19 cellular contexts compared by ENCODE assay signal in genomic region chr10:86647773-86648705, GRCh38. TPM values are rescaled to one million over a fixed set of nuclear protein-coding genes. Genes with fewer than 3 reads are reported as not detected.
DNase-seq lines count a peak whose midpoint lies in the region; TF ChIP-seq lines count a peak whose summit lies in the region.
"Had no signal": no experiment of that assay in that cellular context is flagged by ENCODE, and none has a peak within 500 bp of the region (broad histone marks: within the 10 kb centered on the region; RNA-seq: fewer than 3 reads in every experiment).

No MANE protein-coding gene starts in this region.

- peaks cover 33% of the 10 kb centered on the region for H3K4me1 Mint-ChIP-seq in MCF 10A (ENCODE audit: insufficient read depth, unreplicated experiment)

- no peak overlapping the region for H3K4me3 Mint-ChIP-seq in MCF 10A (ENCODE audit: unreplicated experiment)
- H3K4me3 Mint-ChIP-seq: endodermal cell, H9 had no signal

- no peak overlapping the region for H2AK5ac ChIP-seq in trophoblast cell (ENCODE audit: low read length)

- H3K9me3 ChIP-seq in breast epithelium = no peaks in the 10 kb centered on the region
- H3K9me3 ChIP-seq in trophoblast cell (ENCODE audit: insufficient read depth, low read depth, low read length) = no peaks in the 10 kb centered on the region
- H3K9me3 ChIP-seq: left lung, upper lobe of right lung had no signal

- no peak overlapping the region for H2BK12ac ChIP-seq in trophoblast cell (ENCODE audit: low read length)

- H3K79me2 ChIP-seq in trophoblast cell (ENCODE audit: control insufficient read depth, insufficient read depth, low read length, poor library complexity) = no peaks in the 10 kb centered on the region

- no peak overlapping the region for H3K4ac ChIP-seq in trophoblast cell (ENCODE audit: low read depth, low read length)

- no peak overlapping the region for H2BK120ac ChIP-seq in trophoblast cell (ENCODE audit: insufficient read depth, low read length, poor library complexity)

- H2BK5ac ChIP-seq in trophoblast cell (ENCODE audit: low read depth, low read length, poor library complexity) = no peak overlapping the region

- no peak overlapping the region for H4K8ac ChIP-seq in trophoblast cell (ENCODE audit: low read depth, low read length)

- H3K9me3 Mint-ChIP-seq in MCF 10A (ENCODE audit: unreplicated experiment) = no peaks in the 10 kb centered on the region
- H3K9me3 Mint-ChIP-seq: brain, endodermal cell, H9 had no signal

- intact Hi-C loops in MCF 10A (cut with micrococcal nuclease) = loop anchor here (5.0 kb wide), 1 partner anchor 249 kb away; no protein-coding TSS in a partner anchor
- intact Hi-C loops in breast epithelium (cut with DNase I; ENCODE audit: low total_unique reads) = no loop called here

- no peak overlapping the region for H3K27ac Mint-ChIP-seq in MCF 10A (ENCODE audit: low read depth, unreplicated experiment)
- H3K27ac Mint-ChIP-seq: endodermal cell had no signal

- POLR2A ChIA-PET in MCF 10A (lab: Yijun Ruan, JAX) = interaction anchor here (0.9 to 1.2 kb wide), 4 partner anchors 12 to 126 kb away, joined by 3 to 4 read pairs (median 3); no protein-coding TSS in a partner anchor

- H4K91ac ChIP-seq in trophoblast cell (ENCODE audit: low read depth, low read length) = no peak overlapping the region

- H3K9ac ChIP-seq in trophoblast cell (ENCODE audit: low read length) = no peak overlapping the region

- no peak overlapping the region for H3K4me3 ChIP-seq in breast epithelium
- H3K4me3 ChIP-seq in foreskin fibroblast (ENCODE audit: low read depth in 1 of 2, low read length in 2 of 2) = no peak overlapping the region
- H3K4me3 ChIP-seq in trophoblast cell (ENCODE audit: low read depth, low read length) = no peak overlapping the region
- H3K4me3 ChIP-seq: left lung, smooth muscle cell, upper lobe of right lung had no signal

- H3K36me3 Mint-ChIP-seq in MCF 10A (ENCODE audit: insufficient read depth, unreplicated experiment) = no peaks in the 10 kb centered on the region
- H3K36me3 Mint-ChIP-seq: brain had no signal

- CTCF ChIA-PET in MCF 10A (lab: Yijun Ruan, JAX) = interaction anchor here (0.7 kb wide), 1 partner anchor 409 kb away, joined by 4 read pairs; no protein-coding TSS in a partner anchor

- H3K4me1 ChIP-seq in breast epithelium (no peaks in the 10 kb centered on the region), trophoblast cell (ENCODE audit: control insufficient read depth in 1 of 2, insufficient read depth in 2 of 2, low read length in 2 of 2) (peaks cover 0 to 2% of the 10 kb centered on the region in 2 experiments)

- H3K4me2 ChIP-seq in trophoblast cell (ENCODE audit: low read length) = no peak overlapping the region
- H3K4me2 ChIP-seq: smooth muscle cell had no signal

- no peaks in the 10 kb centered on the region for H3K36me3 ChIP-seq in breast epithelium
- no peaks in the 10 kb centered on the region for H3K36me3 ChIP-seq in trophoblast cell (ENCODE audit: control insufficient read depth in 1 of 2, insufficient read depth in 2 of 2, low read length in 2 of 2)
- H3K36me3 ChIP-seq: left lung, upper lobe of right lung had no signal

- no peak overlapping the region for H3K14ac ChIP-seq in trophoblast cell (ENCODE audit: low read length)

- H2AFZ ChIP-seq in trophoblast cell (ENCODE audit: insufficient read depth, low read length, poor library complexity) = no peak overlapping the region

- no TSS peak for BruUV-seq in MCF 10A (replicated peaks; lab: Mats Ljungman, UMichigan)

- TF ChIP-seq POLR2A in breast epithelium (IDR thresholded peaks at IDR 0.05) = no peak

- no peak overlapping the region for H4K12ac ChIP-seq in trophoblast cell (ENCODE audit: low read depth, low read length)

- DNase-seq in MCF 10A (ENCODE audit: unreplicated experiment) (peak; percentile 55), breast epithelium (ENCODE audit: low spot score in 2 of 2) (no peak), RKO (ENCODE audit: low spot score) (peak; percentile 18), foreskin fibroblast (peak; percentile 56 to 75), ureter (ENCODE audit: low spot score) (peak; percentile 37), trophoblast cell (no peak), cerebellar nuclear complex (lab: John Stamatoyannopoulos, UW) (no peak), NCI-H2107 treated with DMSO at 0.1 percent for 48 hours (lab: John Stamatoyannopoulos, UW; ENCODE audit: unreplicated experiment) (no peak)
- DNase-seq: activated CD4-positive, alpha-beta T cell treated with anti-CD3 and anti-CD28 coated beads for 1 hour; DMS53; glutamatergic neuron; H9; left lung; NCI-H1092 treated with DMSO at 0.1 percent for 48 hours; upper lobe of right lung had no signal

- no CpG with 5 or more reads among the region's 13 CpGs for WGBS in trophoblast cell (ENCODE audit: extremely low coverage, insufficient coverage, insufficient read length)

- no peaks in the 10 kb centered on the region for H3K79me1 ChIP-seq in trophoblast cell (ENCODE audit: low read length)

- no peak overlapping the region for H3K23ac ChIP-seq in trophoblast cell (ENCODE audit: low read length)

- no peak overlapping the region for H3K18ac ChIP-seq in trophoblast cell (ENCODE audit: low read length)

- H3K27me3 ChIP-seq in breast epithelium = no peaks in the 10 kb centered on the region
- no peaks in the 10 kb centered on the region for H3K27me3 ChIP-seq in trophoblast cell (ENCODE audit: insufficient read depth, low read length)
- H3K27me3 ChIP-seq: left lung, upper lobe of right lung had no signal

- H3K27me3 Mint-ChIP-seq in MCF 10A (ENCODE audit: insufficient read depth, unreplicated experiment) = no peaks in the 10 kb centered on the region

- peak overlapping the region in 1 of 2 donors; percentile 12 for H3K27ac ChIP-seq in breast epithelium
- no peak overlapping the region for H3K27ac ChIP-seq in trophoblast cell (ENCODE audit: low read depth, low read length)
- H3K27ac ChIP-seq: left lung, upper lobe of right lung had no signal

- TF ChIP-seq CTCF in MCF 10A (IDR thresholded peaks at IDR 0.05; ENCODE audit: unreplicated experiment) = no peak
- TF ChIP-seq CTCF in breast epithelium (IDR thresholded peaks at IDR 0.05) = no peak
- TF ChIP-seq CTCF in foreskin fibroblast (IDR thresholded peaks at IDR 0.05; ENCODE audit: low read depth, low read length) = no peak

RNA-seq across cellular contexts. Expression of gene OPN4, which starts 6.3 kb away (rescaled TPM):
- total RNA-seq in MCF 10A (2022) (not detected in 2 replicates), breast epithelium (not detected), ureter (not detected)
- polyA plus RNA-seq in trophoblast cell (2013) = not detected in 2 replicates
- total RNA-seq: endodermal cell, H9, left lung, smooth muscle cell, upper lobe of right lung had no signal
- polyA plus RNA-seq: neural cell, smooth muscle cell had no signal

RNA-seq across cellular contexts. Expression of gene LDB3, which starts 20.3 kb away (rescaled TPM):
- total RNA-seq in MCF 10A (2022) (0.23 and 0.29 TPM in 2 replicates), breast epithelium (1 to 10 TPM in 2 of 3 donors, under 1 TPM in 1; 0.98 to 2.9 (median 1.3) TPM), ureter (15.9 TPM)
- 0.11 and 0.24 TPM in 2 replicates for polyA plus RNA-seq in trophoblast cell (2013)

Comparison
In these comparisons a context has a peak if more than half of its experiments do, and no peak if none do; other contexts are left out.
1. DNase-seq: peak in MCF 10A (single experiment), RKO (single experiment), foreskin fibroblast (2 of 2) and ureter (single experiment); none in breast epithelium (0 of 2), trophoblast cell (0 of 2), cerebellar nuclear complex (0 of 2) and NCI-H2107 treated with DMSO at 0.1 percent for 48 hours (single experiment).